17 cellular contexts compared by ENCODE assay signal in the genomic region with DNA sequence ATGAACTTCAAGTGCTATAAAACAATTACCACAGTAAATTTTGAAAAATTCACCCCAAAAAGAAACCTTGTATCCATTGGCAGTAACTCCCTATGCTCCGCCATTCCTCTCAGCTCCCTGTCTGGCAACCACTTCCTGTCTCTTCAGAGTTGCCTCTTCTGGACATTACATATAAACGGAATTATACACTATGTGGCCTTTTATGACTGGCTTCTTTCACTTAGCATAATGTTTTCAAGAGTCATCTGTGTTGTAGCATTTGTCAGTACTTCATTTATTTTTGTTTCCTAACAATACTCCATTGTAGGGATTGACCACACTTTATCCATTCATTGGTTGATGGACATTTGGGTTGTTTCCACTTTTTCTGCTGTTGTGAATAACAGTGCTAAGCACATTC.
"Had no signal": no experiment of that assay in that cellular context is flagged by ENCODE, and none has a peak within 500 bp of the region (broad histone marks: within the 10 kb centered on the region; RNA-seq: fewer than 3 reads in every experiment).

No MANE protein-coding gene starts in this region.

- H3K27ac Mint-ChIP-seq: activated CD4-positive, alpha-beta memory T cell treated with anti-CD3 and anti-CD28 coated beads for 36 hours had no signal

- H3K9me3 Mint-ChIP-seq: activated CD4-positive, alpha-beta memory T cell treated with anti-CD3 and anti-CD28 coated beads for 36 hours; neural crest cell; T-cell had no signal

- H3K9me3 ChIP-seq: gastroesophageal sphincter, psoas muscle, right lobe of liver, tibial artery had no signal

- H3K4me3 ChIP-seq: gastroesophageal sphincter, lung, psoas muscle, right lobe of liver, smooth muscle cell, tibial artery had no signal

- H3K27ac ChIP-seq: gastroesophageal sphincter, psoas muscle, right lobe of liver, tibial artery had no signal

- H3K36me3 ChIP-seq: right lobe of liver had no signal

- DNase-seq: activated CD4-positive, alpha-beta memory T cell treated with anti-CD3 and anti-CD28 coated beads for 36 hours; activated CD4-positive, alpha-beta T cell treated with anti-CD3 and anti-CD28 coated beads for 1 hour; activated CD8-positive, alpha-beta memory T cell treated with anti-CD3 and anti-CD28 coated beads, Interleukin-2, amount 10 ng/mL, durations not matched to agents 7 days and 5 days; dermis blood vessel endothelial cell; islet precursor cell; midbrain; psoas muscle; right lobe of liver; T-cell; tibial artery had no signal

- FAIRE-seq: astrocyte, bronchial epithelial cell, urothelium cell line had no signal

- H3K4me2 ChIP-seq: smooth muscle cell had no signal

- H3K27me3 Mint-ChIP-seq: activated CD4-positive, alpha-beta memory T cell treated with anti-CD3 and anti-CD28 coated beads for 36 hours; activated CD8-positive, alpha-beta memory T cell treated with anti-CD3 and anti-CD28 coated beads, Interleukin-2, amount 10 ng/mL, durations not matched to agents 7 days and 5 days; T-cell had no signal

- H3K4me3 Mint-ChIP-seq: activated CD4-positive, alpha-beta memory T cell treated with anti-CD3 and anti-CD28 coated beads for 36 hours; activated CD8-positive, alpha-beta memory T cell treated with anti-CD3 and anti-CD28 coated beads, Interleukin-2, amount 10 ng/mL, durations not matched to agents 7 days and 5 days; neural crest cell; T-cell had no signal

- ATAC-seq: activated CD8-positive, alpha-beta memory T cell treated with anti-CD3 and anti-CD28 coated beads, Interleukin-2, amount 10 ng/mL, durations not matched to agents 7 days and 5 days; gastroesophageal sphincter; psoas muscle; right lobe of liver; T-cell had no signal

- H3K4me1 ChIP-seq: gastroesophageal sphincter, psoas muscle, right lobe of liver, tibial artery had no signal
